ENCODE assay signal across 36 cellular contexts in genomic region chr13:112330066-112330465, GRCh38. TPM values are rescaled to one million over a fixed set of nuclear protein-coding genes. Genes with fewer than 3 reads are reported as not detected.
"Had no signal": no experiment of that assay in that cellular context is flagged by ENCODE, and none has a peak within 500 bp of the region (broad histone marks: within the 10 kb centered on the region; RNA-seq: fewer than 3 reads in every experiment).

No MANE protein-coding gene starts in this region.

- H3K36me3 Mint-ChIP-seq: natural killer cell; neural progenitor cell; stimulated activated memory B cell treated with anti-CD40 and anti-IgM and Interleukin-4, amounts not matched to agents 10 μg/mL and 1 μg/mL and 100 μg/mL, for 72 hours; type B pancreatic cell had no signal

- H3K4me2 ChIP-seq: neural progenitor cell, smooth muscle cell had no signal

- FAIRE-seq: pancreas had no signal

- H3K36me3 ChIP-seq: neural progenitor cell, neutrophil, pancreas, prostate gland, right atrium auricular region, spleen, suprapubic skin, tibial artery, transverse colon, upper lobe of right lung, uterus had no signal

- H3K27me3 ChIP-seq: neural progenitor cell, testis had no signal

- H3K27ac Mint-ChIP-seq: natural killer cell; nephron; neural progenitor cell; stimulated activated memory B cell treated with anti-CD40 and anti-IgM and Interleukin-4, amounts not matched to agents 10 μg/mL and 1 μg/mL and 100 μg/mL, for 72 hours; type B pancreatic cell had no signal

- H3K9me3 Mint-ChIP-seq: natural killer cell; stimulated activated memory B cell treated with anti-CD40 and anti-IgM and Interleukin-4, amounts not matched to agents 10 μg/mL and 1 μg/mL and 100 μg/mL, for 72 hours; stimulated activated naive CD8-positive, alpha-beta T cell treated with anti-CD3 and anti-CD28 coated beads, Interleukin-15, amount 100 ng/mL, for 72 hours; type B pancreatic cell had no signal

- ATAC-seq: natural killer cell; sciatic nerve; stimulated activated memory B cell treated with anti-CD40 and anti-IgM and Interleukin-4, amounts not matched to agents 10 μg/mL and 1 μg/mL and 100 μg/mL, for 72 hours; stimulated activated naive CD8-positive, alpha-beta T cell treated with anti-CD3 and anti-CD28 coated beads, Interleukin-15, amount 100 ng/mL, for 72 hours; stimulated activated naive CD8-positive, alpha-beta T cell treated with anti-CD3 and anti-CD28 coated beads, Interleukin-15, Interleukin-2, amounts not matched to agents 100 U/mL and 50 U/mL, for 24 hours; upper lobe of right lung had no signal

- H3K4me3 Mint-ChIP-seq: natural killer cell; nephron; neural progenitor cell; stimulated activated memory B cell treated with anti-CD40 and anti-IgM and Interleukin-4, amounts not matched to agents 10 μg/mL and 1 μg/mL and 100 μg/mL, for 72 hours; stimulated activated naive CD8-positive, alpha-beta T cell treated with anti-CD3 and anti-CD28 coated beads, Interleukin-15, amount 100 ng/mL, for 72 hours; type B pancreatic cell had no signal

- H3K4me1 Mint-ChIP-seq: natural killer cell; nephron; stimulated activated memory B cell treated with anti-CD40 and anti-IgM and Interleukin-4, amounts not matched to agents 10 μg/mL and 1 μg/mL and 100 μg/mL, for 72 hours; stimulated activated naive CD8-positive, alpha-beta T cell treated with anti-CD3 and anti-CD28 coated beads, Interleukin-15, amount 100 ng/mL, for 72 hours had no signal

- H3K9ac ChIP-seq: neural progenitor cell had no signal

- H3K27ac ChIP-seq: neural progenitor cell, neutrophil, pancreas, prostate gland, right atrium auricular region, skin epidermis, spleen, suprapubic skin, testis, tibial artery, transverse colon, upper lobe of right lung, uterus had no signal

- H2AFZ ChIP-seq: neural progenitor cell had no signal

- H3K4me3 ChIP-seq: neural progenitor cell, pancreas, prostate gland, skin epidermis, smooth muscle cell, spleen, tibial artery, upper lobe of right lung, uterus had no signal

- H3K4me1 ChIP-seq: prostate gland, testis, upper lobe of right lung, uterus had no signal

- DNase-seq: natural killer cell; nucleus accumbens; spleen; stimulated activated CD4-positive, alpha-beta T cell treated with anti-CD3 and anti-CD28 coated beads, Interleukin-12 subunit alpha, Interleukin-12 subunit beta, amount 100 ng/mL, for 4 hours; stimulated activated CD4-positive, alpha-beta T cell treated with anti-CD3 and anti-CD28 coated beads, Interleukin-1b, Interleukin-23, amount 100 ng/mL, for 48 hours; stimulated activated CD4-positive, alpha-beta T cell treated with anti-CD3 and anti-CD28 coated beads, Interleukin-4, amount 100 ng/mL, for 1 hour; stimulated activated CD4-positive, alpha-beta T cell treated with anti-CD3 and anti-CD28 coated beads, Interleukin-4, amount 100 ng/mL, for 4 hours; stimulated activated CD8-positive, alpha-beta memory T cell treated with anti-CD3 and anti-CD28 coated beads, Interleukin-4, amount 100 ng/mL, for 48 hours; stimulated activated naive CD4-positive, alpha-beta T cell; stimulated activated naive CD8-positive, alpha-beta T cell treated with anti-CD3 and anti-CD28 coated beads, Interleukin-15, amount 100 ng/mL, for 72 hours; stimulated activated naive CD8-positive, alpha-beta T cell treated with anti-CD3 and anti-CD28 coated beads, Interleukin-15, Interleukin-2, amounts not matched to agents 100 U/mL and 50 U/mL, for 24 hours; substantia nigra; testis; tibial artery; transverse colon; upper lobe of right lung; uterus had no signal

- H3K9me3 ChIP-seq: neutrophil, pancreas, prostate gland, right atrium auricular region, suprapubic skin, testis, tibial artery, transverse colon, upper lobe of right lung, uterus had no signal

RNA-seq across cellular contexts. Expression of gene SPACA7, which starts 46.1 kb away (rescaled TPM):
- total RNA-seq: natural killer cell, omental fat pad, osteocyte, pancreas, posterior vena cava, pulmonary artery endothelial cell, right atrium auricular region, sciatic nerve, smooth muscle cell, spleen, suprapubic skin, transverse colon, upper lobe of right lung, urinary bladder, uterus had no signal
- polyA plus RNA-seq: neural cell, pancreas, smooth muscle cell, spleen, thymus, urinary bladder had no signal
